In genomic region chr9:134950811-134951210, GRCh38 we compare ENCODE assay signal across 18 cellular contexts. TPM values are rescaled to one million over a fixed set of nuclear protein-coding genes. Genes with fewer than 3 reads are reported as not detected.
DNase-seq lines count a peak whose midpoint lies in the region; ATAC-seq and TF ChIP-seq lines count a peak whose summit lies in the region.
"Had no signal": no experiment of that assay in that cellular context is flagged by ENCODE, and none has a peak within 500 bp of the region (broad histone marks: within the 10 kb centered on the region; RNA-seq: fewer than 3 reads in every experiment).

No MANE protein-coding gene starts in this region.

- no peak overlapping the region for H3K14ac ChIP-seq in neuronal stem cell (ENCODE audit: low read length)

- H2BK120ac ChIP-seq in neuronal stem cell (ENCODE audit: low read depth, low read length), result no peak overlapping the region

- no peak overlapping the region for H3K4me2 ChIP-seq in neuronal stem cell (ENCODE audit: insufficient read depth, low read length, poor library complexity, severe bottlenecking)
- H3K4me2 ChIP-seq: BLaER1 had no signal

- DNase-seq in Right ventricle myocardium inferior (ENCODE audit: missing footprints) (peak; percentile 35), left ventricle myocardium superior (no peak), chondrocyte (ENCODE audit: low spot score) (peak; percentile 59), neuronal stem cell (ENCODE audit: low spot score) (no peak), spleen (peak; percentile 44), cerebellum (ENCODE audit: low spot score) (no peak)
- no peak for DNase-seq in effector memory CD4-positive, alpha-beta T cell
- no peak for DNase-seq in activated naive CD4-positive, alpha-beta T cell treated with anti-CD3 and anti-CD28 coated beads, Interleukin-2, amount 50 U/mL, for 16 hours
- DNase-seq: 8988T; AML-193; CD8-positive, alpha-beta memory T cell; DND-41; GDM1; HCEC 1CT; HFFc6 had no signal

- no peak overlapping the region for H3K9ac ChIP-seq in neuronal stem cell (ENCODE audit: low read depth, low read length, poor library complexity)
- H3K9ac ChIP-seq: BLaER1 had no signal

- H2BK15ac ChIP-seq in neuronal stem cell (ENCODE audit: low read length), result no peak overlapping the region

- no peaks in the 10 kb centered on the region for H3K79me1 ChIP-seq in neuronal stem cell (ENCODE audit: low read depth, low read length)

- H4K91ac ChIP-seq in neuronal stem cell (ENCODE audit: low read depth, low read length, poor library complexity), result no peak overlapping the region

- no peaks in the 10 kb centered on the region for H3K4me1 Mint-ChIP-seq in chondrocyte (ENCODE audit: low read depth)
- H3K4me1 Mint-ChIP-seq: CD8-positive, alpha-beta memory T cell had no signal

- H3K9me3 Mint-ChIP-seq in chondrocyte (ENCODE audit: low read depth), result peaks cover 16% of the 10 kb centered on the region
- H3K9me3 Mint-ChIP-seq: CD8-positive, alpha-beta memory T cell; HFFc6 had no signal

- no peak for TF ChIP-seq CTCF in chondrocyte (IDR thresholded peaks at IDR 0.05)
- no peak for TF ChIP-seq CTCF in spleen (IDR thresholded peaks at IDR 0.05 in 8 of 11, conservative IDR thresholded peaks at IDR 0.05 in 3 of 11)

- no peaks in the 10 kb centered on the region for H3K36me3 Mint-ChIP-seq in chondrocyte (ENCODE audit: low read depth)
- H3K36me3 Mint-ChIP-seq: CD8-positive, alpha-beta memory T cell had no signal

- no peak overlapping the region for H4K8ac ChIP-seq in neuronal stem cell (ENCODE audit: low read depth, low read length)

- intact Hi-C loops in Right ventricle myocardium inferior (cut with DNase I) (no loop called here), left ventricle myocardium superior (cut with micrococcal nuclease) (no loop called here), spleen (cut with DNase I; ENCODE audit: low total_unique reads) (no loop called here)

- no peaks in the 10 kb centered on the region for H3K4me1 ChIP-seq in neuronal stem cell (ENCODE audit: control insufficient read depth in 2 of 2, insufficient read depth in 1 of 2, low read depth in 1 of 2, low read length in 2 of 2)
- H3K4me1 ChIP-seq in spleen, result no peaks in the 10 kb centered on the region
- no peaks in the 10 kb centered on the region for H3K4me1 ChIP-seq in effector memory CD4-positive, alpha-beta T cell (ENCODE audit: control insufficient read depth, insufficient read depth, low read length, poor library complexity, severe bottlenecking)
- H3K4me1 ChIP-seq: Caco-2 had no signal

- no peak overlapping the region for H2AK5ac ChIP-seq in neuronal stem cell (ENCODE audit: low read depth, low read length)

- no peak overlapping the region for H2BK12ac ChIP-seq in neuronal stem cell (ENCODE audit: low read length)

- no peak overlapping the region for H2BK5ac ChIP-seq in neuronal stem cell (ENCODE audit: low read length)

- ATAC-seq in Right ventricle myocardium inferior, result no peak
- ATAC-seq in left ventricle myocardium superior, result no peak

- H3K27ac ChIP-seq in neuronal stem cell (replicated peaks; ENCODE audit: low read length) (no peak overlapping the region), spleen (no peak overlapping the region)
- no peak overlapping the region for H3K27ac ChIP-seq in effector memory CD4-positive, alpha-beta T cell (ENCODE audit: insufficient read depth, low read length, poor library complexity, severe bottlenecking)
- H3K27ac ChIP-seq: BLaER1 had no signal

- H3K4ac ChIP-seq in neuronal stem cell (ENCODE audit: low read length), result no peak overlapping the region

- no peak overlapping the region for H2AFZ ChIP-seq in neuronal stem cell (ENCODE audit: low read length)

- H3K4me3 ChIP-seq in neuronal stem cell (ENCODE audit: low read length in 2 of 2) (no peak overlapping the region), spleen (no peak overlapping the region)
- H3K4me3 ChIP-seq in effector memory CD4-positive, alpha-beta T cell (ENCODE audit: insufficient read depth, low read depth, low read length, poor library complexity, severe bottlenecking), result no peak overlapping the region
- H3K4me3 ChIP-seq: BLaER1 had no signal

- H3K27me3 ChIP-seq in neuronal stem cell (ENCODE audit: control insufficient read depth in 3 of 3, insufficient read depth in 3 of 3, low read depth in 1 of 3, low read length in 3 of 3) (no peaks in the 10 kb centered on the region), spleen (replicated peaks in 1 of 7) (peaks cover 0 to 13% (median 0%) of the 10 kb centered on the region in 7 donors)
- no peaks in the 10 kb centered on the region for H3K27me3 ChIP-seq in effector memory CD4-positive, alpha-beta T cell (replicated peaks; ENCODE audit: control insufficient read depth, insufficient read depth, low read length, poor library complexity, severe bottlenecking)
- H3K27me3 ChIP-seq: BLaER1 had no signal

- H3K23ac ChIP-seq in neuronal stem cell (ENCODE audit: low read depth, low read length, poor library complexity), result no peak overlapping the region

- no peak overlapping the region for H3K4me3 Mint-ChIP-seq in chondrocyte (ENCODE audit: unreplicated experiment)
- H3K4me3 Mint-ChIP-seq: CD8-positive, alpha-beta memory T cell; HFFc6 had no signal

- H3K27ac Mint-ChIP-seq in chondrocyte (ENCODE audit: unreplicated experiment), result no peak overlapping the region
- H3K27ac Mint-ChIP-seq: CD8-positive, alpha-beta memory T cell; HFFc6 had no signal

- no CpG with 5 or more reads among the region's 12 CpGs for WGBS in neuronal stem cell (ENCODE audit: extremely low coverage in 2 of 2, insufficient read length in 2 of 2, insufficient replicate concordance in 1 of 2), 2 donors
- 79 to 92% (median 86%) methylated on average over 12 of the region's 12 CpGs for WGBS in spleen, 5 donors

- H3K9me3 ChIP-seq in neuronal stem cell (replicated peaks in 1 of 2; ENCODE audit: control insufficient read depth in 2 of 2, insufficient read depth in 1 of 2, low read depth in 1 of 2, low read length in 2 of 2) (peaks cover 0 to 3% of the 10 kb centered on the region in 2 donors), spleen (peaks cover 0 to 6% (median 0%) of the 10 kb centered on the region in 8 donors)
- H3K9me3 ChIP-seq in effector memory CD4-positive, alpha-beta T cell (ENCODE audit: control insufficient read depth, low read length), result no peaks in the 10 kb centered on the region
- H3K9me3 ChIP-seq: BLaER1 had no signal

- peak overlapping the region; percentile 61 for H3K18ac ChIP-seq in neuronal stem cell (ENCODE audit: low read length)

- TF ChIP-seq POLR2A in spleen (IDR thresholded peaks at IDR 0.05), result no peak

- peaks cover 18% of the 10 kb centered on the region for H3K27me3 Mint-ChIP-seq in chondrocyte (ENCODE audit: low read depth)
- H3K27me3 Mint-ChIP-seq: CD8-positive, alpha-beta memory T cell had no signal

- H3K36me3 ChIP-seq in neuronal stem cell (replicated peaks in 1 of 2; ENCODE audit: control insufficient read depth in 2 of 2, insufficient read depth in 2 of 2, low read length in 2 of 2), result no peaks in the 10 kb centered on the region
- no peaks in the 10 kb centered on the region for H3K36me3 ChIP-seq in spleen
- H3K36me3 ChIP-seq in effector memory CD4-positive, alpha-beta T cell (ENCODE audit: control insufficient read depth, insufficient read depth, low read length), result no peaks in the 10 kb centered on the region
- H3K36me3 ChIP-seq: BLaER1 had no signal

RNA-seq across cellular contexts. Expression of gene FCN1, which starts 33.1 kb away (rescaled TPM):
- total RNA-seq in Right ventricle myocardium inferior, result 5.7 TPM
- 5.7 TPM for total RNA-seq in left ventricle myocardium superior
- total RNA-seq in chondrocyte, result not detected in 3 replicates
- not detected for polyA plus RNA-seq in neuronal stem cell (2013, experiment 1 of 2)
- not detected for polyA plus RNA-seq in neuronal stem cell (2013, experiment 2 of 2)
- total RNA-seq in spleen, result 100 to 1,000 TPM in 3 of 7 donors, 10 to 100 TPM in 4; 33.1 to 209 (median 77.5) TPM
- 10 to 100 TPM in 2 of 3 donors, 1 to 10 TPM in 1; 5.2 to 30.0 (median 21.9) TPM for polyA plus RNA-seq in spleen
- total RNA-seq in cerebellum, result 0.27 TPM
- total RNA-seq: Caco-2, H4, HFFc6 had no signal
- polyA plus RNA-seq: CD8-positive, alpha-beta memory T cell had no signal

Comparison
In these comparisons a context has a peak if more than half of its experiments do, and no peak if none do; other contexts are left out.
1. DNase-seq: peak in Right ventricle myocardium inferior (single experiment), chondrocyte (single experiment) and spleen (single experiment); none in left ventricle myocardium superior (single experiment), neuronal stem cell (single experiment), effector memory CD4-positive, alpha-beta T cell (0 of 3), cerebellum (single experiment) and activated naive CD4-positive, alpha-beta T cell treated with anti-CD3 and anti-CD28 coated beads, Interleukin-2, amount 50 U/mL, for 16 hours (single experiment).